ENCODE assay signal across 31 cellular contexts in genomic region chr2:239198221-239198620, GRCh38.
DNase-seq lines count a peak whose midpoint lies in the region; ATAC-seq and TF ChIP-seq lines count a peak whose summit lies in the region.
"Had no signal": no experiment of that assay in that cellular context is flagged by ENCODE, and none has a peak within 500 bp of the region (broad histone marks: within the 10 kb centered on the region; RNA-seq: fewer than 3 reads in every experiment).

No MANE protein-coding gene starts in this region.

- TF ChIP-seq CTCF in adrenal gland (IDR thresholded peaks at IDR 0.05) (no peak), testis (IDR thresholded peaks at IDR 0.05) (no peak)

- H3K36me3 Mint-ChIP-seq in activated T-cell treated with anti-CD3 and anti-CD28 coated beads, Interleukin-2, amount 50 U/mL, for 24 hours (ENCODE audit: low read depth) = peaks cover 50% of the 10 kb centered on the region
- peaks cover 6% of the 10 kb centered on the region for H3K36me3 Mint-ChIP-seq in activated T-cell treated with anti-CD3 and anti-CD28 coated beads, Interleukin-2, amount 50 U/mL, for 4 hours (ENCODE audit: insufficient read depth)

- no peaks in the 10 kb centered on the region for H3K9me3 ChIP-seq in adrenal gland (replicated peaks in 1 of 3)
- H3K9me3 ChIP-seq in testis = no peaks in the 10 kb centered on the region
- H3K9me3 ChIP-seq in effector memory CD4-positive, alpha-beta T cell (ENCODE audit: control insufficient read depth, low read length) = no peaks in the 10 kb centered on the region
- H3K9me3 ChIP-seq: ascending aorta had no signal

- peaks cover 23% of the 10 kb centered on the region for H3K4me1 Mint-ChIP-seq in activated T-cell treated with anti-CD3 and anti-CD28 coated beads, Interleukin-2, amount 50 U/mL, for 24 hours (ENCODE audit: low read depth)
- peaks cover 12% of the 10 kb centered on the region for H3K4me1 Mint-ChIP-seq in activated T-cell treated with anti-CD3 and anti-CD28 coated beads, Interleukin-2, amount 50 U/mL, for 4 hours (ENCODE audit: low read depth)

- no peaks in the 10 kb centered on the region for H3K27me3 ChIP-seq in adrenal gland
- H3K27me3 ChIP-seq in testis = no peaks in the 10 kb centered on the region
- no peaks in the 10 kb centered on the region for H3K27me3 ChIP-seq in effector memory CD4-positive, alpha-beta T cell (replicated peaks; ENCODE audit: control insufficient read depth, insufficient read depth, low read length, poor library complexity, severe bottlenecking)
- H3K27me3 ChIP-seq: ascending aorta, cardiac muscle cell, hepatocyte had no signal

- DNase-seq in activated T-cell treated with anti-CD3 and anti-CD28 coated beads, Interleukin-2, amount 50 U/mL, for 24 hours = no peak
- DNase-seq in activated T-cell treated with anti-CD3 and anti-CD28 coated beads, Interleukin-2, amount 50 U/mL, for 4 hours = no peak
- DNase-seq in adrenal gland (peak in 6 of 7 donors; percentile 15 to 65 (median 33)), posterior vena cava (ENCODE audit: low spot score) (peak; percentile 67), testis (no peak), DMS79 treated with DMSO at 0.1 percent for 48 hours (lab: John Stamatoyannopoulos, UW) (no peak)
- no peak for DNase-seq in effector memory CD4-positive, alpha-beta T cell
- DNase-seq: activated CD4-positive, alpha-beta T cell treated with anti-CD3 and anti-CD28 coated beads for 48 hours; activated CD8-positive, alpha-beta memory T cell treated with anti-CD3 and anti-CD28 coated beads for 24 hours; activated naive CD4-positive, alpha-beta T cell treated with Interleukin-2 at 50 U/mL for 16 hours; activated T-cell treated with anti-CD3 and anti-CD28 coated beads, Interleukin-2, amount 50 U/mL, for 72 hours; CD4-positive, CD25-positive, alpha-beta regulatory T cell; EL; KG1; MM.1S; naive B cell; NCI-H1417 treated with DMSO at 0.1 percent for 48 hours; NCI-H2081; NCI-H446; NCI-H774; nucleus accumbens; stimulated activated CD4-positive, alpha-beta T cell treated with anti-CD3 and anti-CD28 coated beads, Interleukin-2, amount 100 ng/mL, for 24 hours; SW 1271; T1000; WERI-Rb-1 had no signal

- WGBS in adrenal gland, 4 donors = 88 to 96% (median 94%) methylated on average over 8 of the region's 8 CpGs
- 78 to 89% methylated on average over 6 to 8 of the region's 8 CpGs for WGBS in testis, 2 donors

- no peak for ATAC-seq in activated T-cell treated with anti-CD3 and anti-CD28 coated beads, Interleukin-2, amount 50 U/mL, for 4 hours
- ATAC-seq in GM21723 (IDR thresholded peaks at IDR 0.05; ENCODE audit: unreplicated experiment) = no peak
- ATAC-seq: activated T-cell treated with anti-CD3 and anti-CD28 coated beads, Interleukin-2, amount 50 U/mL, for 72 hours; left lobe of liver had no signal

- H3K27ac Mint-ChIP-seq in activated T-cell treated with anti-CD3 and anti-CD28 coated beads, Interleukin-2, amount 50 U/mL, for 24 hours = peak overlapping the region; percentile 26

- H3K4me3 ChIP-seq in adrenal gland (no peak overlapping the region), testis (no peak overlapping the region)
- no peak overlapping the region for H3K4me3 ChIP-seq in effector memory CD4-positive, alpha-beta T cell (ENCODE audit: insufficient read depth, low read depth, low read length, poor library complexity, severe bottlenecking)
- H3K4me3 ChIP-seq: ascending aorta, cardiac muscle cell, hepatocyte, smooth muscle cell had no signal

- TF ChIP-seq POLR2A in adrenal gland (IDR thresholded peaks at IDR 0.05) = no peak
- no peak for TF ChIP-seq POLR2A in testis (IDR thresholded peaks at IDR 0.05)

- H3K4me1 ChIP-seq in adrenal gland (replicated peaks in 1 of 2) (peaks cover 12 to 46% of the 10 kb centered on the region in 2 donors), testis (peaks cover 26% of the 10 kb centered on the region)
- no peaks in the 10 kb centered on the region for H3K4me1 ChIP-seq in effector memory CD4-positive, alpha-beta T cell (ENCODE audit: control insufficient read depth, insufficient read depth, low read length, poor library complexity, severe bottlenecking)

- H3K27me3 Mint-ChIP-seq in activated T-cell treated with anti-CD3 and anti-CD28 coated beads, Interleukin-2, amount 50 U/mL, for 24 hours = no peaks in the 10 kb centered on the region
- H3K27me3 Mint-ChIP-seq in activated T-cell treated with anti-CD3 and anti-CD28 coated beads, Interleukin-2, amount 50 U/mL, for 4 hours (ENCODE audit: low read depth) = no peaks in the 10 kb centered on the region
- H3K27me3 Mint-ChIP-seq: CD4-positive, CD25-positive, alpha-beta regulatory T cell; naive B cell had no signal

- intact Hi-C loops in adrenal gland (cut with DNase I) = no loop called here
- intact Hi-C loops in posterior vena cava (cut with DNase I) = no loop called here
- intact Hi-C loops in testis (cut with DNase I; ENCODE audit: low total_unique reads) = no loop called here

- H3K9me3 Mint-ChIP-seq in activated T-cell treated with anti-CD3 and anti-CD28 coated beads, Interleukin-2, amount 50 U/mL, for 24 hours = no peaks in the 10 kb centered on the region
- no peaks in the 10 kb centered on the region for H3K9me3 Mint-ChIP-seq in activated T-cell treated with anti-CD3 and anti-CD28 coated beads, Interleukin-2, amount 50 U/mL, for 4 hours
- H3K9me3 Mint-ChIP-seq: activated T-cell treated with anti-CD3 and anti-CD28 coated beads, Interleukin-2, amount 50 U/mL, for 72 hours; naive B cell had no signal

- H3K36me3 ChIP-seq in adrenal gland (replicated peaks in 1 of 2) (no peaks in the 10 kb centered on the region), testis (ENCODE audit: low read depth, missing control alignments) (no peaks in the 10 kb centered on the region)
- H3K36me3 ChIP-seq in effector memory CD4-positive, alpha-beta T cell (ENCODE audit: control insufficient read depth, insufficient read depth, low read length) = peaks cover 17% of the 10 kb centered on the region
- H3K36me3 ChIP-seq: cardiac muscle cell, WERI-Rb-1 had no signal

- peak overlapping the region in 1 of 5 donors; percentile 30 for H3K27ac ChIP-seq in adrenal gland
- H3K27ac ChIP-seq in testis = peak overlapping the region; percentile 83 to 89
- no peak overlapping the region for H3K27ac ChIP-seq in effector memory CD4-positive, alpha-beta T cell (ENCODE audit: insufficient read depth, low read length, poor library complexity, severe bottlenecking)
- H3K27ac ChIP-seq: ascending aorta, cardiac muscle cell, hepatocyte, WERI-Rb-1 had no signal

- no peak overlapping the region for H3K4me3 Mint-ChIP-seq in activated T-cell treated with anti-CD3 and anti-CD28 coated beads, Interleukin-2, amount 50 U/mL, for 24 hours
- H3K4me3 Mint-ChIP-seq in activated T-cell treated with anti-CD3 and anti-CD28 coated beads, Interleukin-2, amount 50 U/mL, for 4 hours = no peak overlapping the region
- H3K4me3 Mint-ChIP-seq: activated T-cell treated with anti-CD3 and anti-CD28 coated beads, Interleukin-2, amount 50 U/mL, for 72 hours; naive B cell had no signal

Comparison
In these comparisons a context has a peak if more than half of its experiments do, and no peak if none do; other contexts are left out.
1. DNase-seq: peak in adrenal gland (6 of 7) and posterior vena cava (single experiment); none in activated T-cell treated with anti-CD3 and anti-CD28 coated beads, Interleukin-2, amount 50 U/mL, for 24 hours (single experiment), activated T-cell treated with anti-CD3 and anti-CD28 coated beads, Interleukin-2, amount 50 U/mL, for 4 hours (single experiment), testis (single experiment), effector memory CD4-positive, alpha-beta T cell (0 of 3) and DMS79 treated with DMSO at 0.1 percent for 48 hours (single experiment).